Comparison of ENCODE assay signal across 1 cellular context in the genomic region with DNA sequence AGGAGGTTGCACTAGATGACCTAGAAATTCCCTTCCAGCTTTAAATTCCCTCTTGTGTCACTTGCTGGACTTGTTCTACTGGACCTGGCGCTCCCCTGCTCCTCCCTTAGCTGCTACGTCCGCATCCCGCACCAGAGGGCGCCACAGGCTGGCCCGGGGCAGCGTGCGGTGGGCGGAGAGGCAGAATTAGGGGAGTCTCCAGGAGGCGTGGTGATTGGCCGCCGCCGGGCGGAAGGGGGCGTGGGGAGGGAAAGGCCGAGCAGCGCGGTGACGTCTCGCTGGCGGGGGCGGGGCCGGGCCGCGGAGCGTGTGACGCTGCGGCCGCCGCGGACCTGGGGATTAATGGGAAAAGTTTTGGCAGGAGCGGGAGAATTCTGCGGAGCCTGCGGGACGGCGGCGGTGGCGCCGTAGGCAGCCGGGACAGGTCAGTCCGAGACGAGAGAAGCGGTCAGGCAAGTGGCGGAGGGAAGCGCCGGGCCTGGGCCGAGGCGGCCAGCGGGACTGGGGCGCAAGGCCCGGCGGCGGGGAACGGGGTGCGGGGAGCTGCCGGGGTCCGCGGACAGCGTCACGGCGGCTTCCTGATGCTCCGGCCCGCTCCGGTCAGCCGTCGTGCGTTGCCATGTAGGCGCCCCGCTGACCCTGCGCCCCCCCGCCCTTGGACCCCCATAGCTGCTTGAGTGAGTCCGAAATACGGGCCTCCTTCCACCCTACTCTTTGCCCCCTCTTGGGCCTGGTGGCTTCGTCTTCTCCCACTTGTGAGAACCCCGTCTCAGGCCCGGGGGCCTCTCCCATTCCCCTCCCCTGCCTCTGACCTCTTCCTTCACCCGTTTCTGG.
TF ChIP-seq lines count a peak whose summit lies in the region.

Gene PPARD, plus strand, starts transcription at position 301 of the 834 bp plus-strand sequence. CDS start 68,530 bp downstream, outside the sequence.

TF ChIP-seq in HepG2, 621 proteins besides CTCF, POLR2A, EP300 and RAD21 (continued from another document and continues in another):
- TF ChIP-seq ATF4 (CRISPR knock-in tag; IDR thresholded peaks at IDR 0.05) (peak in 1 of 2 experiments; percentile 75; a peak in 1 of 4 replicates), ZNF431 (CRISPR knock-in tag; IDR thresholded peaks at IDR 0.05; ENCODE audit: borderline replicate concordance, low read depth) (0 out of 2 replicates have a peak, but pooled peaks have one; percentile 70), ZNF598 (CRISPR knock-in tag; IDR thresholded peaks at IDR 0.05; ENCODE audit: borderline replicate concordance) (peak; percentile 91), ETV5 (CRISPR knock-in tag; IDR thresholded peaks at IDR 0.05; ENCODE audit: borderline replicate concordance) (peak; percentile 85), RXRA (CRISPR knock-in tag; IDR thresholded peaks at IDR 0.05) (peak; percentile 74; the same call in 1 of the 2 replicates), RBM39 (IDR thresholded peaks at IDR 0.05; ENCODE audit: low read depth, low read length, poor library complexity, severe bottlenecking) (no peak), SP1 (IDR thresholded peaks at IDR 0.05) (no peak), SP1 (CRISPR knock-in tag; IDR thresholded peaks at IDR 0.05) (peak; percentile 97), SIX4 (CRISPR knock-in tag; IDR thresholded peaks at IDR 0.05) (peak; percentile 40; the same call in 1 of the 2 replicates), ZNF569 (CRISPR knock-in tag; IDR thresholded peaks at IDR 0.05; ENCODE audit: borderline replicate concordance) (no peak), SIX1 (CRISPR knock-in tag; IDR thresholded peaks at IDR 0.05; ENCODE audit: borderline replicate concordance) (peak; percentile 51; the same call in 1 of the 2 replicates), ZNF280D (CRISPR knock-in tag; IDR thresholded peaks at IDR 0.05) (no peak), RXRB (CRISPR knock-in tag; IDR thresholded peaks at IDR 0.05; ENCODE audit: borderline replicate concordance) (peak; percentile 78; the same call in 1 of the 2 replicates), KIAA2018 (CRISPR knock-in tag; IDR thresholded peaks at IDR 0.05; ENCODE audit: borderline replicate concordance) (0 out of 2 replicates have a peak, but pooled peaks have one; percentile 56), MATR3 (CRISPR knock-in tag; IDR thresholded peaks at IDR 0.05) (no peak), ZNF788 (CRISPR knock-in tag; IDR thresholded peaks at IDR 0.05; ENCODE audit: borderline replicate concordance) (peak; percentile 18; the same call in 1 of the 2 replicates), CAMTA2 (CRISPR knock-in tag; IDR thresholded peaks at IDR 0.05; ENCODE audit: borderline replicate concordance) (peak; percentile 78; the same call in 1 of the 2 replicates), ZNF766 (CRISPR knock-in tag; IDR thresholded peaks at IDR 0.05; ENCODE audit: borderline replicate concordance) (0 out of 2 replicates have a peak, but pooled peaks have one; percentile 37), ZMAT5 (CRISPR knock-in tag; IDR thresholded peaks at IDR 0.05; ENCODE audit: borderline replicate concordance, low read depth) (no peak), ZNF12 (CRISPR knock-in tag; IDR thresholded peaks at IDR 0.05) (peak; percentile 33; the same call in 1 of the 2 replicates), ZSCAN29 (CRISPR knock-in tag; conservative IDR thresholded peaks at IDR 0.05) (peak; percentile 66; the same call in 1 of the 2 replicates), ZFAT (CRISPR knock-in tag; conservative IDR thresholded peaks at IDR 0.05) (no peak), NFKB2 (CRISPR knock-in tag; IDR thresholded peaks at IDR 0.05; ENCODE audit: borderline replicate concordance) (peak; percentile 74; the same call in 1 of the 2 replicates), ZNF44 (CRISPR knock-in tag; IDR thresholded peaks at IDR 0.05) (no peak), SP140L (CRISPR knock-in tag; IDR thresholded peaks at IDR 0.05; ENCODE audit: borderline replicate concordance) (no peak), ZBTB26 (CRISPR knock-in tag; IDR thresholded peaks at IDR 0.05; ENCODE audit: borderline replicate concordance) (peak; percentile 72; the same call in 1 of the 2 replicates), BHLHE40 (IDR thresholded peaks at IDR 0.05; ENCODE audit: low read length) (peak; percentile 64), ARNT (IDR thresholded peaks at IDR 0.05) (no peak), ZNF678 (CRISPR knock-in tag; IDR thresholded peaks at IDR 0.05) (peak; percentile 45; the same call in 1 of the 2 replicates), SMC3 (IDR thresholded peaks at IDR 0.05; ENCODE audit: low read length) (peak; percentile 95), EED (CRISPR knock-in tag; IDR thresholded peaks at IDR 0.05) (peak; percentile 91), ZNF558 (CRISPR knock-in tag; IDR thresholded peaks at IDR 0.05; ENCODE audit: borderline replicate concordance) (peak; percentile 69; the same call in 1 of the 2 replicates), ZNF451 (CRISPR knock-in tag; IDR thresholded peaks at IDR 0.05) (0 out of 2 replicates have a peak, but pooled peaks have one; percentile 56), ZNF709 (CRISPR knock-in tag; IDR thresholded peaks at IDR 0.05) (peak; percentile 89; the same call in 1 of the 2 replicates)
- TF ChIP-seq, protein P1, sequence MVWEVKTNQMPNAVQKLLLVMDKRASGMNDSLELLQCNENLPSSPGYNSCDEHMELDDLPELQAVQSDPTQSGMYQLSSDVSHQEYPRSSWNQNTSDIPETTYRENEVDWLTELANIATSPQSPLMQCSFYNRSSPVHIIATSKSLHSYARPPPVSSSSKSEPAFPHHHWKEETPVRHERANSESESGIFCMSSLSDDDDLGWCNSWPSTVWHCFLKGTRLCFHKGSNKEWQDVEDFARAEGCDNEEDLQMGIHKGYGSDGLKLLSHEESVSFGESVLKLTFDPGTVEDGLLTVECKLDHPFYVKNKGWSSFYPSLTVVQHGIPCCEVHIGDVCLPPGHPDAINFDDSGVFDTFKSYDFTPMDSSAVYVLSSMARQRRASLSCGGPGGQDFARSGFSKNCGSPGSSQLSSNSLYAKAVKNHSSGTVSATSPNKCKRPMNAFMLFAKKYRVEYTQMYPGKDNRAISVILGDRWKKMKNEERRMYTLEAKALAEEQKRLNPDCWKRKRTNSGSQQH (CRISPR knock-in tag; IDR thresholded peaks at IDR 0.05; ENCODE audit: low read depth), result no peak; the same call in 1 of the 2 replicates
- TF ChIP-seq, protein P2, sequence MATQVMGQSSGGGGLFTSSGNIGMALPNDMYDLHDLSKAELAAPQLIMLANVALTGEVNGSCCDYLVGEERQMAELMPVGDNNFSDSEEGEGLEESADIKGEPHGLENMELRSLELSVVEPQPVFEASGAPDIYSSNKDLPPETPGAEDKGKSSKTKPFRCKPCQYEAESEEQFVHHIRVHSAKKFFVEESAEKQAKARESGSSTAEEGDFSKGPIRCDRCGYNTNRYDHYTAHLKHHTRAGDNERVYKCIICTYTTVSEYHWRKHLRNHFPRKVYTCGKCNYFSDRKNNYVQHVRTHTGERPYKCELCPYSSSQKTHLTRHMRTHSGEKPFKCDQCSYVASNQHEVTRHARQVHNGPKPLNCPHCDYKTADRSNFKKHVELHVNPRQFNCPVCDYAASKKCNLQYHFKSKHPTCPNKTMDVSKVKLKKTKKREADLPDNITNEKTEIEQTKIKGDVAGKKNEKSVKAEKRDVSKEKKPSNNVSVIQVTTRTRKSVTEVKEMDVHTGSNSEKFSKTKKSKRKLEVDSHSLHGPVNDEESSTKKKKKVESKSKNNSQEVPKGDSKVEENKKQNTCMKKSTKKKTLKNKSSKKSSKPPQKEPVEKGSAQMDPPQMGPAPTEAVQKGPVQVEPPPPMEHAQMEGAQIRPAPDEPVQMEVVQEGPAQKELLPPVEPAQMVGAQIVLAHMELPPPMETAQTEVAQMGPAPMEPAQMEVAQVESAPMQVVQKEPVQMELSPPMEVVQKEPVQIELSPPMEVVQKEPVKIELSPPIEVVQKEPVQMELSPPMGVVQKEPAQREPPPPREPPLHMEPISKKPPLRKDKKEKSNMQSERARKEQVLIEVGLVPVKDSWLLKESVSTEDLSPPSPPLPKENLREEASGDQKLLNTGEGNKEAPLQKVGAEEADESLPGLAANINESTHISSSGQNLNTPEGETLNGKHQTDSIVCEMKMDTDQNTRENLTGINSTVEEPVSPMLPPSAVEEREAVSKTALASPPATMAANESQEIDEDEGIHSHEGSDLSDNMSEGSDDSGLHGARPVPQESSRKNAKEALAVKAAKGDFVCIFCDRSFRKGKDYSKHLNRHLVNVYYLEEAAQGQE (IDR thresholded peaks at IDR 0.05; ENCODE audit: borderline replicate concordance in 1 of 2, low read depth in 1 of 2, low read length in 2 of 2), result peak in 1 of 2 experiments; percentile 15; a peak in 2 of 4 replicates
